Comparison of ENCODE assay signal across 13 cellular contexts in genomic region chr4:150004481-150004880, GRCh38.
DNase-seq lines count a peak whose midpoint lies in the region; ATAC-seq and TF ChIP-seq lines count a peak whose summit lies in the region.
"Had no signal": no experiment of that assay in that cellular context is flagged by ENCODE, and none has a peak within 500 bp of the region (broad histone marks: within the 10 kb centered on the region; RNA-seq: fewer than 3 reads in every experiment).

No MANE protein-coding gene starts in this region.

- no peaks in the 10 kb centered on the region for H3K9me3 Mint-ChIP-seq in mesothelial cell of epicardium
- no peaks in the 10 kb centered on the region for H3K9me3 Mint-ChIP-seq in activated CD4-positive, alpha-beta memory T cell treated with anti-CD3 and anti-CD28 coated beads, Interleukin-2, amount 10 ng/mL, durations not matched to agents 7 days and 5 days
- H3K9me3 Mint-ChIP-seq: activated T-cell treated with anti-CD3 and anti-CD28 coated beads, Interleukin-2, amount 50 U/mL, for 72 hours; brain had no signal

- H3K27me3 ChIP-seq in SK-N-SH (ENCODE audit: insufficient read depth): no peaks in the 10 kb centered on the region

- peak; percentile 59 for DNase-seq in AG08395 (ENCODE audit: low spot score)
- no peak for DNase-seq in SK-N-SH
- DNase-seq in fibroblast of villous mesenchyme (ENCODE audit: low read depth): peak; percentile 65
- DNase-seq in mesothelial cell of epicardium (ENCODE audit: low spot score in 2 of 2, unreplicated experiment in 2 of 2): no peak
- no peak for DNase-seq in amygdala (lab: John Stamatoyannopoulos, UW)
- DNase-seq in NCI-H748 treated with DMSO at 0.1 percent for 48 hours (lab: John Stamatoyannopoulos, UW): no peak
- DNase-seq in activated CD4-positive, alpha-beta memory T cell treated with anti-CD3 and anti-CD28 coated beads, Interleukin-2, amount 10 ng/mL, durations not matched to agents 7 days and 5 days: no peak
- DNase-seq: activated CD4-positive, CD25-positive, alpha-beta regulatory T cell; activated T-cell treated with anti-CD3 and anti-CD28 coated beads, Interleukin-2, amount 50 U/mL, for 72 hours; DMS153; SW 1271 had no signal

- H3K36me3 ChIP-seq in SK-N-SH (replicated peaks in 1 of 2; ENCODE audit: control insufficient read depth in 1 of 2, insufficient read depth in 2 of 2, low read length in 1 of 2): no peaks in the 10 kb centered on the region

- H3K9me3 ChIP-seq in SK-N-SH: no peaks in the 10 kb centered on the region

- H3K27me3 Mint-ChIP-seq in mesothelial cell of epicardium (ENCODE audit: low read depth): no peaks in the 10 kb centered on the region
- peaks cover 19% of the 10 kb centered on the region for H3K27me3 Mint-ChIP-seq in activated CD4-positive, alpha-beta memory T cell treated with anti-CD3 and anti-CD28 coated beads, Interleukin-2, amount 10 ng/mL, durations not matched to agents 7 days and 5 days
- H3K27me3 Mint-ChIP-seq: brain had no signal

- peaks cover 72% of the 10 kb centered on the region for H3K4me1 Mint-ChIP-seq in mesothelial cell of epicardium
- no peaks in the 10 kb centered on the region for H3K4me1 Mint-ChIP-seq in activated CD4-positive, alpha-beta memory T cell treated with anti-CD3 and anti-CD28 coated beads, Interleukin-2, amount 10 ng/mL, durations not matched to agents 7 days and 5 days

- H3F3A ChIP-seq in SK-N-SH (replicated peaks; ENCODE audit: insufficient read depth): peaks cover 16% of the 10 kb centered on the region

- H3K9me2 ChIP-seq in SK-N-SH: no peaks in the 10 kb centered on the region

- H3K4me1 ChIP-seq in SK-N-SH (ENCODE audit: control insufficient read depth in 1 of 2, insufficient read depth in 2 of 2, low read depth in 1 of 2, low read length in 1 of 2): peaks cover 14 to 46% of the 10 kb centered on the region in 2 experiments

- CTCF ChIA-PET in SK-N-SH (lab: Yijun Ruan, JAX): interaction anchor here (0.7 to 15.4 kb wide), 7 partner anchors 9 to 863 kb away, joined by 3 to 197 read pairs (median 4); no protein-coding TSS in a partner anchor
- CTCF ChIA-PET in activated CD4-positive, alpha-beta memory T cell treated with anti-CD3 and anti-CD28 coated beads, Interleukin-2, amount 10 ng/mL, durations not matched to agents 7 days and 5 days (lab: Charles Lee): no interaction called here

- H2AFZ ChIP-seq in SK-N-SH (ENCODE audit: low read depth): no peak overlapping the region; the same call in 1 of the 2 replicates

- no peak overlapping the region for H3K4me3 ChIP-seq in SK-N-SH (ENCODE audit: low read depth in 2 of 2, low read length in 1 of 2)
- no peak overlapping the region for H3K4me3 ChIP-seq in fibroblast of villous mesenchyme (ENCODE audit: low read depth, low read length)

- H3K27ac Mint-ChIP-seq in mesothelial cell of epicardium: peak overlapping the region; percentile 91
- no peak overlapping the region for H3K27ac Mint-ChIP-seq in activated CD4-positive, alpha-beta memory T cell treated with anti-CD3 and anti-CD28 coated beads, Interleukin-2, amount 10 ng/mL, durations not matched to agents 7 days and 5 days
- H3K27ac Mint-ChIP-seq: activated T-cell treated with anti-CD3 and anti-CD28 coated beads, Interleukin-2, amount 50 U/mL, for 72 hours; brain had no signal

- H3K4me3 Mint-ChIP-seq in mesothelial cell of epicardium: no peak overlapping the region
- H3K4me3 Mint-ChIP-seq in activated CD4-positive, alpha-beta memory T cell treated with anti-CD3 and anti-CD28 coated beads, Interleukin-2, amount 10 ng/mL, durations not matched to agents 7 days and 5 days: no peak overlapping the region
- H3K4me3 Mint-ChIP-seq: activated T-cell treated with anti-CD3 and anti-CD28 coated beads, Interleukin-2, amount 50 U/mL, for 72 hours; brain had no signal

- H3K9ac ChIP-seq in SK-N-SH: peak overlapping the region; percentile 18; the same call in 1 of the 2 replicates

- no peak for TF ChIP-seq CTCF in SK-N-SH (IDR thresholded peaks at IDR 0.05)
- no peak for TF ChIP-seq CTCF in fibroblast of villous mesenchyme (IDR thresholded peaks at IDR 0.05; ENCODE audit: insufficient read depth, low read depth, low read length)
- no peak for TF ChIP-seq CTCF in mesothelial cell of epicardium (IDR thresholded peaks at IDR 0.05; ENCODE audit: unreplicated experiment)

- 0 out of 2 replicates have a peak overlapping the region, but pooled peaks have one; percentile 31 for H3K4me2 ChIP-seq in SK-N-SH

- WGBS in SK-N-SH (ENCODE audit: low lambda C conversion rate): 12% methylated on average over 1 of the region's 1 CpG

- ATAC-seq in GM21367 (IDR thresholded peaks at IDR 0.05; ENCODE audit: unreplicated experiment): no peak
- ATAC-seq: activated T-cell treated with anti-CD3 and anti-CD28 coated beads, Interleukin-2, amount 50 U/mL, for 72 hours had no signal

- peak overlapping the region; percentile 57 to 86 for H3K27ac ChIP-seq in SK-N-SH (ENCODE audit: low read depth in 2 of 2, low read length in 1 of 2)

- H3K36me3 Mint-ChIP-seq in mesothelial cell of epicardium: no peaks in the 10 kb centered on the region
- no peaks in the 10 kb centered on the region for H3K36me3 Mint-ChIP-seq in activated CD4-positive, alpha-beta memory T cell treated with anti-CD3 and anti-CD28 coated beads, Interleukin-2, amount 10 ng/mL, durations not matched to agents 7 days and 5 days (ENCODE audit: low read depth)
- H3K36me3 Mint-ChIP-seq: brain had no signal

- no peaks in the 10 kb centered on the region for H3K79me2 ChIP-seq in SK-N-SH (ENCODE audit: insufficient read depth)

- no peak for TF ChIP-seq RAD21 in SK-N-SH (IDR thresholded peaks at IDR 0.05; ENCODE audit: low read length)

- peak in 1 of 2 experiments; percentile 67; a peak in 1 of 4 replicates for TF ChIP-seq EP300 in SK-N-SH (IDR thresholded peaks at IDR 0.05; ENCODE audit: borderline replicate concordance in 1 of 2, low read depth in 1 of 2, low read length in 1 of 2)

- POLR2A ChIA-PET in SK-N-SH (lab: Yijun Ruan, JAX): no interaction called here
- POLR2A ChIA-PET in activated CD4-positive, alpha-beta memory T cell treated with anti-CD3 and anti-CD28 coated beads, Interleukin-2, amount 10 ng/mL, durations not matched to agents 7 days and 5 days (lab: Charles Lee): no interaction called here

- H4K20me1 ChIP-seq in SK-N-SH (ENCODE audit: insufficient read depth): no peaks in the 10 kb centered on the region

TF ChIP-seq in SK-N-SH, 30 proteins besides CTCF, POLR2A, EP300 and RAD21 (continues in another document):
- no peak for TF ChIP-seq MXI1 (IDR thresholded peaks at IDR 0.05; ENCODE audit: low read depth, low read length)
- TF ChIP-seq USF2 (IDR thresholded peaks at IDR 0.05; ENCODE audit: borderline replicate concordance, low read depth, low read length): no peak
- TF ChIP-seq RXRA (IDR thresholded peaks at IDR 0.05; ENCODE audit: borderline replicate concordance, low read depth): peak; percentile 93
- TF ChIP-seq TCF12 (IDR thresholded peaks at IDR 0.05): peak; percentile 79
- no peak for TF ChIP-seq FOXM1 (IDR thresholded peaks at IDR 0.05; ENCODE audit: low read depth)
- TF ChIP-seq GABPA (IDR thresholded peaks at IDR 0.05; ENCODE audit: low read depth): no peak
- 0 out of 2 replicates have a peak, but pooled peaks have one; percentile 39 for TF ChIP-seq TEAD4 (IDR thresholded peaks at IDR 0.05; ENCODE audit: borderline replicate concordance, insufficient read depth)
- no peak for TF ChIP-seq GATA2 (CRISPR knock-in tag; IDR thresholded peaks at IDR 0.05)
- no peak for TF ChIP-seq RFX5 (IDR thresholded peaks at IDR 0.05; ENCODE audit: low read length)
- TF ChIP-seq, protein P1, sequence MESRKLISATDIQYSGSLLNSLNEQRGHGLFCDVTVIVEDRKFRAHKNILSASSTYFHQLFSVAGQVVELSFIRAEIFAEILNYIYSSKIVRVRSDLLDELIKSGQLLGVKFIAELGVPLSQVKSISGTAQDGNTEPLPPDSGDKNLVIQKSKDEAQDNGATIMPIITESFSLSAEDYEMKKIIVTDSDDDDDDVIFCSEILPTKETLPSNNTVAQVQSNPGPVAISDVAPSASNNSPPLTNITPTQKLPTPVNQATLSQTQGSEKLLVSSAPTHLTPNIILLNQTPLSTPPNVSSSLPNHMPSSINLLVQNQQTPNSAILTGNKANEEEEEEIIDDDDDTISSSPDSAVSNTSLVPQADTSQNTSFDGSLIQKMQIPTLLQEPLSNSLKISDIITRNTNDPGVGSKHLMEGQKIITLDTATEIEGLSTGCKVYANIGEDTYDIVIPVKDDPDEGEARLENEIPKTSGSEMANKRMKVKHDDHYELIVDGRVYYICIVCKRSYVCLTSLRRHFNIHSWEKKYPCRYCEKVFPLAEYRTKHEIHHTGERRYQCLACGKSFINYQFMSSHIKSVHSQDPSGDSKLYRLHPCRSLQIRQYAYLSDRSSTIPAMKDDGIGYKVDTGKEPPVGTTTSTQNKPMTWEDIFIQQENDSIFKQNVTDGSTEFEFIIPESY (IDR thresholded peaks at IDR 0.05; ENCODE audit: borderline replicate concordance, low read depth): no peak
- TF ChIP-seq SMC3 (IDR thresholded peaks at IDR 0.05; ENCODE audit: low read depth, low read length): no peak
- no peak for TF ChIP-seq ELF1 (IDR thresholded peaks at IDR 0.05)
- no peak for TF ChIP-seq EZH2phosphoT487 (IDR thresholded peaks at IDR 0.05; ENCODE audit: borderline replicate concordance, low read depth)
- no peak for TF ChIP-seq YY1 (IDR thresholded peaks at IDR 0.05; ENCODE audit: low read depth)

Comparison
In these comparisons a context has a peak if more than half of its experiments do, and no peak if none do; other contexts are left out.
1. DNase-seq: peak in AG08395 (single experiment) and fibroblast of villous mesenchyme (single experiment); none in SK-N-SH (single experiment), mesothelial cell of epicardium (0 of 2), amygdala (0 of 56), NCI-H748 treated with DMSO at 0.1 percent for 48 hours (single experiment) and activated CD4-positive, alpha-beta memory T cell treated with anti-CD3 and anti-CD28 coated beads, Interleukin-2, amount 10 ng/mL, durations not matched to agents 7 days and 5 days (single experiment).